Comparison of ENCODE assay signal across 1 cellular context in genomic region chr3:33006081-33006480, GRCh38.
TF ChIP-seq lines count a peak whose summit lies in the region.

No MANE protein-coding gene starts in this region.

TF ChIP-seq in K562, 482 proteins besides CTCF, POLR2A, EP300 and RAD21:
- no peak for TF ChIP-seq MED1 (CRISPR knock-in tag; IDR thresholded peaks at IDR 0.05; ENCODE audit: borderline replicate concordance)
- TF ChIP-seq, protein P1, sequence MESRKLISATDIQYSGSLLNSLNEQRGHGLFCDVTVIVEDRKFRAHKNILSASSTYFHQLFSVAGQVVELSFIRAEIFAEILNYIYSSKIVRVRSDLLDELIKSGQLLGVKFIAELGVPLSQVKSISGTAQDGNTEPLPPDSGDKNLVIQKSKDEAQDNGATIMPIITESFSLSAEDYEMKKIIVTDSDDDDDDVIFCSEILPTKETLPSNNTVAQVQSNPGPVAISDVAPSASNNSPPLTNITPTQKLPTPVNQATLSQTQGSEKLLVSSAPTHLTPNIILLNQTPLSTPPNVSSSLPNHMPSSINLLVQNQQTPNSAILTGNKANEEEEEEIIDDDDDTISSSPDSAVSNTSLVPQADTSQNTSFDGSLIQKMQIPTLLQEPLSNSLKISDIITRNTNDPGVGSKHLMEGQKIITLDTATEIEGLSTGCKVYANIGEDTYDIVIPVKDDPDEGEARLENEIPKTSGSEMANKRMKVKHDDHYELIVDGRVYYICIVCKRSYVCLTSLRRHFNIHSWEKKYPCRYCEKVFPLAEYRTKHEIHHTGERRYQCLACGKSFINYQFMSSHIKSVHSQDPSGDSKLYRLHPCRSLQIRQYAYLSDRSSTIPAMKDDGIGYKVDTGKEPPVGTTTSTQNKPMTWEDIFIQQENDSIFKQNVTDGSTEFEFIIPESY (CRISPR knock-in tag; IDR thresholded peaks at IDR 0.05): 0 out of 2 replicates have a peak, but pooled peaks have one; percentile 22
- TF ChIP-seq ZNF583 (CRISPR knock-in tag; IDR thresholded peaks at IDR 0.05): no peak
- TF ChIP-seq, protein P2, sequence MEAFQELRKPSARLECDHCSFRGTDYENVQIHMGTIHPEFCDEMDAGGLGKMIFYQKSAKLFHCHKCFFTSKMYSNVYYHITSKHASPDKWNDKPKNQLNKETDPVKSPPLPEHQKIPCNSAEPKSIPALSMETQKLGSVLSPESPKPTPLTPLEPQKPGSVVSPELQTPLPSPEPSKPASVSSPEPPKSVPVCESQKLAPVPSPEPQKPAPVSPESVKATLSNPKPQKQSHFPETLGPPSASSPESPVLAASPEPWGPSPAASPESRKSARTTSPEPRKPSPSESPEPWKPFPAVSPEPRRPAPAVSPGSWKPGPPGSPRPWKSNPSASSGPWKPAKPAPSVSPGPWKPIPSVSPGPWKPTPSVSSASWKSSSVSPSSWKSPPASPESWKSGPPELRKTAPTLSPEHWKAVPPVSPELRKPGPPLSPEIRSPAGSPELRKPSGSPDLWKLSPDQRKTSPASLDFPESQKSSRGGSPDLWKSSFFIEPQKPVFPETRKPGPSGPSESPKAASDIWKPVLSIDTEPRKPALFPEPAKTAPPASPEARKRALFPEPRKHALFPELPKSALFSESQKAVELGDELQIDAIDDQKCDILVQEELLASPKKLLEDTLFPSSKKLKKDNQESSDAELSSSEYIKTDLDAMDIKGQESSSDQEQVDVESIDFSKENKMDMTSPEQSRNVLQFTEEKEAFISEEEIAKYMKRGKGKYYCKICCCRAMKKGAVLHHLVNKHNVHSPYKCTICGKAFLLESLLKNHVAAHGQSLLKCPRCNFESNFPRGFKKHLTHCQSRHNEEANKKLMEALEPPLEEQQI (IDR thresholded peaks at IDR 0.05): no peak
- no peak for TF ChIP-seq ARID1B (IDR thresholded peaks at IDR 0.05)
- TF ChIP-seq STAG1 (CRISPR knock-in tag; IDR thresholded peaks at IDR 0.05; ENCODE audit: borderline replicate concordance): no peak
- no peak for TF ChIP-seq PRMT5 (CRISPR knock-in tag; IDR thresholded peaks at IDR 0.05)
- TF ChIP-seq, protein P3, sequence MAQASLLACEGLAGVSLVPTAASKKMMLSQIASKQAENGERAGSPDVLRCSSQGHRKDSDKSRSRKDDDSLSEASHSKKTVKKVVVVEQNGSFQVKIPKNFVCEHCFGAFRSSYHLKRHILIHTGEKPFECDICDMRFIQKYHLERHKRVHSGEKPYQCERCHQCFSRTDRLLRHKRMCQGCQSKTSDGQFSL (CRISPR knock-in tag; IDR thresholded peaks at IDR 0.05): 0 out of 2 replicates have a peak, but pooled peaks have one; percentile 15
- TF ChIP-seq, protein P3 (tag; IDR thresholded peaks at IDR 0.05): no peak
- no peak for TF ChIP-seq SMARCE1 (IDR thresholded peaks at IDR 0.05)
- TF ChIP-seq IFI16 (CRISPR knock-in tag; IDR thresholded peaks at IDR 0.05): no peak
- no peak for TF ChIP-seq GTF2B (IDR thresholded peaks at IDR 0.05; ENCODE audit: extremely low read depth, insufficient read length)
- TF ChIP-seq, protein P4, sequence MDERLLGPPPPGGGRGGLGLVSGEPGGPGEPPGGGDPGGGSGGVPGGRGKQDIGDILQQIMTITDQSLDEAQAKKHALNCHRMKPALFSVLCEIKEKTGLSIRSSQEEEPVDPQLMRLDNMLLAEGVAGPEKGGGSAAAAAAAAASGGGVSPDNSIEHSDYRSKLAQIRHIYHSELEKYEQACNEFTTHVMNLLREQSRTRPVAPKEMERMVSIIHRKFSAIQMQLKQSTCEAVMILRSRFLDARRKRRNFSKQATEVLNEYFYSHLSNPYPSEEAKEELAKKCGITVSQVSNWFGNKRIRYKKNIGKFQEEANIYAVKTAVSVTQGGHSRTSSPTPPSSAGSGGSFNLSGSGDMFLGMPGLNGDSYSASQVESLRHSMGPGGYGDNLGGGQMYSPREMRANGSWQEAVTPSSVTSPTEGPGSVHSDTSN (CRISPR knock-in tag; IDR thresholded peaks at IDR 0.05; ENCODE audit: low read depth): no peak
- TF ChIP-seq, protein P4 (tag; conservative IDR thresholded peaks at IDR 0.05; ENCODE audit: low read depth): no peak
- TF ChIP-seq POLR2B (IDR thresholded peaks at IDR 0.05; ENCODE audit: low read depth, partially characterized antibody): no peak
